Comparison of ENCODE assay signal across 7 cellular contexts in genomic region chr2:90359887-90360730, GRCh38.
DNase-seq lines count a peak whose midpoint lies in the region; ATAC-seq, FAIRE-seq and TF ChIP-seq lines count a peak whose summit lies in the region.
"Not testable (repeated sequence)": the region's sequence is repeated elsewhere in the genome, so short reads cannot be mapped to it uniquely, and the experiment has no call there.

No MANE protein-coding gene starts in this region.

- H3K4me3 ChIP-seq in RWPE2 (ENCODE audit: severe bottlenecking); kidney (ENCODE audit: low read length in 2 of 2): not testable (repeated sequence)
- H3K4me3 ChIP-seq in gastroesophageal sphincter: peak overlapping the region in 1 of 2 donors; percentile 35
- peak overlapping the region; percentile 31 for H3K4me3 ChIP-seq in suprapubic skin

- not testable (repeated sequence) for H3K9me3 ChIP-seq in RWPE2 (ENCODE audit: severe bottlenecking); gastroesophageal sphincter; kidney (ENCODE audit: control insufficient read depth in 1 of 2, low read length in 2 of 2); suprapubic skin

- ATAC-seq in RWPE2 (ENCODE audit: low read depth): not testable (repeated sequence)
- peak; percentile 22 for ATAC-seq in gastroesophageal sphincter

- not testable (repeated sequence) for H3K27me3 ChIP-seq in RWPE2 (ENCODE audit: insufficient read depth, poor library complexity, severe bottlenecking)
- peaks cover 11% of the 10 kb centered on the region for H3K27me3 ChIP-seq in gastroesophageal sphincter
- H3K27me3 ChIP-seq in suprapubic skin: peaks cover 11% of the 10 kb centered on the region

- not testable (repeated sequence) for H3K27ac ChIP-seq in RWPE2 (ENCODE audit: poor library complexity, severe bottlenecking); gastroesophageal sphincter; kidney (ENCODE audit: low read depth in 2 of 2, low read length in 2 of 2); suprapubic skin

- not testable (repeated sequence) for H3K36me3 ChIP-seq in RWPE2 (ENCODE audit: low read depth); gastroesophageal sphincter; kidney (ENCODE audit: control insufficient read depth in 1 of 2, insufficient read depth in 2 of 2, low read length in 2 of 2); suprapubic skin

- not testable (repeated sequence) for FAIRE-seq in kidney (lab: Jason Lieb, UNC)

- intact Hi-C loops in kidney (cut with DNase I); posterior vena cava (cut with DNase I): not testable (repeated sequence)

- not testable (repeated sequence) for H3K4me1 ChIP-seq in RWPE2 (ENCODE audit: insufficient read depth, poor library complexity, severe bottlenecking); gastroesophageal sphincter; kidney (ENCODE audit: control insufficient read depth in 1 of 2, insufficient read depth in 1 of 2, low read depth in 1 of 2, low read length in 2 of 2); suprapubic skin

- not testable (repeated sequence) for TF ChIP-seq CTCF in RWPE2 (IDR thresholded peaks at IDR 0.05; ENCODE audit: poor library complexity, severe bottlenecking); gastroesophageal sphincter (IDR thresholded peaks at IDR 0.05); kidney (IDR thresholded peaks at IDR 0.05; ENCODE audit: borderline replicate concordance, extremely low read depth, insufficient read depth); suprapubic skin (IDR thresholded peaks at IDR 0.05)

- 8 to 22% methylated on average over 11 to 12 of the region's 93 CpGs for WGBS in gastroesophageal sphincter (ENCODE audit: low coverage in 1 of 2), 2 donors
- 8% methylated on average over 67 of the region's 93 CpGs for WGBS in suprapubic skin

- DNase-seq in ELF-1 (ENCODE audit: low read depth, low spot score) (peak; percentile 2), RWPE2 (ENCODE audit: low spot score) (peak; percentile 9), kidney (peak; percentile 30), posterior vena cava (ENCODE audit: low spot score) (peak; percentile 24)
- peak; percentile 4 for DNase-seq in activated naive CD4-positive, alpha-beta T cell treated with anti-CD3 and anti-CD28 coated beads, Interleukin-2, amount 50 U/mL, for 16 hours
- DNase-seq in suprapubic skin (ENCODE audit: low spot score in 2 of 2): not testable (repeated sequence)

- not testable (repeated sequence) for TF ChIP-seq EP300 in gastroesophageal sphincter (IDR thresholded peaks at IDR 0.05); suprapubic skin (IDR thresholded peaks at IDR 0.05)

- H3K9ac ChIP-seq in kidney (ENCODE audit: low read length in 2 of 2): not testable (repeated sequence)

- not testable (repeated sequence) for TF ChIP-seq POLR2A in gastroesophageal sphincter (IDR thresholded peaks at IDR 0.05); suprapubic skin (IDR thresholded peaks at IDR 0.05)
